In genomic region chr1:178397678-178398077, GRCh38 we compare ENCODE assay signal across 21 cellular contexts.
DNase-seq lines count a peak whose midpoint lies in the region; ATAC-seq and TF ChIP-seq lines count a peak whose summit lies in the region.
"Had no signal": no experiment of that assay in that cellular context is flagged by ENCODE, and none has a peak within 500 bp of the region (broad histone marks: within the 10 kb centered on the region; RNA-seq: fewer than 3 reads in every experiment).

No MANE protein-coding gene starts in this region.

- ATAC-seq in activated CD4-positive, CD25-positive, alpha-beta regulatory T cell treated with anti-CD3 and anti-CD28 coated beads, Interleukin-2, amount 50 U/mL, for 24 hours, result no peak
- no peak for ATAC-seq in omental fat pad (ENCODE audit: low FRiP score)
- ATAC-seq: activated naive CD8-positive, alpha-beta T cell treated with anti-CD3 and anti-CD28 coated beads, Interleukin-2, amount 50 U/mL, for 24 hours; activated T-helper 17 cell treated with anti-CD3 and anti-CD28 coated beads, Interleukin-2, amount 50 U/mL, for 72 hours; T-helper 17 cell had no signal

- peak; percentile 53 for DNase-seq in EH (ENCODE audit: low read depth)
- DNase-seq in M059J (ENCODE audit: low read depth), result peak; percentile 51
- DNase-seq in amniotic epithelial cell (ENCODE audit: low read depth), result peak; percentile 37
- DNase-seq in foreskin fibroblast, result peak; percentile 29 to 63
- DNase-seq in NCI-H2171 treated with DMSO at 0.1 percent for 48 hours (lab: John Stamatoyannopoulos, UW), result no peak
- DNase-seq in kidney glomerular epithelial cell (lab: John Stamatoyannopoulos, UW), result no peak
- DNase-seq in omental fat pad (ENCODE audit: low spot score), result no peak
- DNase-seq: activated CD4-positive, alpha-beta T cell treated with anti-CD3 and anti-CD28 coated beads for 1 hour; activated naive CD8-positive, alpha-beta T cell treated with anti-CD3 and anti-CD28 coated beads, Interleukin-2, amount 50 U/mL, for 24 hours; CD4-positive, CD25-positive, alpha-beta regulatory T cell; cerebellar nuclear complex; effector CD4-positive, alpha-beta T cell; GOT3; NCI-H1436 treated with DMSO at 0.1 percent for 48 hours; T-helper 17 cell had no signal

- H3K4me3 ChIP-seq in foreskin fibroblast (ENCODE audit: low read depth in 1 of 2, low read length in 2 of 2), result no peak overlapping the region
- H3K4me3 ChIP-seq: right atrium auricular region, SJCRH30, suprapubic skin, vagina had no signal

- TF ChIP-seq CTCF in foreskin fibroblast (IDR thresholded peaks at IDR 0.05; ENCODE audit: low read depth, low read length) (no peak), omental fat pad (IDR thresholded peaks at IDR 0.05) (no peak)

Comparison
In these comparisons a context has a peak if more than half of its experiments do, and no peak if none do; other contexts are left out.
1. DNase-seq: peak in EH (single experiment), M059J (single experiment), amniotic epithelial cell (single experiment) and foreskin fibroblast (2 of 2); none in NCI-H2171 treated with DMSO at 0.1 percent for 48 hours (single experiment), kidney glomerular epithelial cell (single experiment) and omental fat pad (single experiment).